24 cellular contexts compared by ENCODE assay signal in the genomic region with DNA sequence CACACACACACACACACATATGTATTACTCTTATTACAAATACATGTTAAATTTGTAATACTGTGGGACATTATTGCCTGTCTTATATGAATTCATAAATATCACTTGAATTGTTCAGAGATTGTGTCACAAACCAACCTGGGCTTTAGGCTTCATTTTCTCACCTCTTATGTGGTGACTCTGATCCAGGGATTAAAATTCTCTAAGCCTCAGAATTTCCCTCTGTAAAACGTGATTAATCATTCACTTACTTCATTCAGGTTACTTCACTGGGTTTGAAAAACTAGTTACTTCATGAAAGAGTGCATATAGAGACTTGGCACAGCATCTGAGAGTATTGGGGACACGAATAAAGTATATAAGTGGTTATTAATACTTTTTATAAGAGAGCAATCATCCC.
"Had no signal": no experiment of that assay in that cellular context is flagged by ENCODE, and none has a peak within 500 bp of the region (broad histone marks: within the 10 kb centered on the region; RNA-seq: fewer than 3 reads in every experiment).

No MANE protein-coding gene starts in this region.

- H3K27me3 ChIP-seq: colonic mucosa, esophagus muscularis mucosa, tibial nerve had no signal

- H3K4me1 Mint-ChIP-seq: activated CD4-positive, alpha-beta memory T cell treated with anti-CD3 and anti-CD28 coated beads, Interleukin-2, amount 10 ng/mL, durations not matched to agents 7 days and 5 days; activated naive CD8-positive, alpha-beta T cell treated with anti-CD3 and anti-CD28 coated beads, Interleukin-2, amount 10 ng/mL, durations not matched to agents 7 days and 5 days; brain; central memory CD8-positive, alpha-beta T cell; WTC11 had no signal

- DNase-seq: activated CD4-positive, alpha-beta memory T cell treated with anti-CD3 and anti-CD28 coated beads, Interleukin-2, amount 10 ng/mL, durations not matched to agents 7 days and 5 days; activated CD4-positive, alpha-beta T cell treated with anti-CD3 and anti-CD28 coated beads for 4 hours; activated naive CD4-positive, alpha-beta T cell treated with Interleukin-2 at 50 U/mL for 16 hours; activated naive CD8-positive, alpha-beta T cell treated with anti-CD3 and anti-CD28 coated beads, Interleukin-2, amount 10 ng/mL, durations not matched to agents 7 days and 5 days; activated T-cell treated with anti-CD3 and anti-CD28 coated beads, Interleukin-2, amount 50 U/mL, for 24 hours; colonic mucosa; left colon; stimulated activated CD4-positive, alpha-beta T cell treated with anti-CD3 and anti-CD28 coated beads, Interleukin-12 subunit alpha, Interleukin-12 subunit beta, amount 100 ng/mL, for 4 hours; stimulated activated CD4-positive, alpha-beta T cell treated with anti-CD3 and anti-CD28 coated beads, Interleukin-2, amount 100 ng/mL, for 24 hours; stimulated activated naive CD4-positive, alpha-beta T cell treated with Interleukin-2 at 50 U/mL for 16 hours; substantia nigra had no signal

- FAIRE-seq: TTC549, urothelium cell line had no signal

- H3K4me1 ChIP-seq: colonic mucosa, parathyroid adenoma, tibial nerve had no signal

- H3K36me3 ChIP-seq: colonic mucosa, esophagus muscularis mucosa, tibial nerve had no signal

- H3K27ac Mint-ChIP-seq: activated CD4-positive, alpha-beta memory T cell treated with anti-CD3 and anti-CD28 coated beads, Interleukin-2, amount 10 ng/mL, durations not matched to agents 7 days and 5 days; activated naive CD8-positive, alpha-beta T cell treated with anti-CD3 and anti-CD28 coated beads, Interleukin-2, amount 10 ng/mL, durations not matched to agents 7 days and 5 days; activated T-cell treated with anti-CD3 and anti-CD28 coated beads, Interleukin-2, amount 50 U/mL, for 24 hours; activated T-helper 2 cell treated with anti-CD3 and anti-CD28 coated beads, Interferon-gamma antibody, Interleukin-2, Interleukin-4, amounts not matched to agents 10 μg/mL and 5 μg/mL and 100 μg/mL, durations not matched to agents 14 hours and 24 hours and 36 hours; brain; mesothelial cell of epicardium; natural killer cell treated with Interleukin-12 subunit alpha and Interleukin-12 subunit beta and Interleukin-15 and Interleukin-18, amount 100 ng/mL, for 72 hours; T-helper 2 cell treated with Interferon-gamma antibody and Interleukin-4, amounts not matched to agents 5 μg/mL and 100 μg/mL, for 36 hours; WTC11 had no signal

- H3K4me3 ChIP-seq: colonic mucosa, esophagus muscularis mucosa, lung, tibial nerve had no signal

- H3K9me3 ChIP-seq: colonic mucosa, esophagus muscularis mucosa, tibial nerve had no signal

- H3K36me3 Mint-ChIP-seq: activated naive CD8-positive, alpha-beta T cell treated with anti-CD3 and anti-CD28 coated beads, Interleukin-2, amount 10 ng/mL, durations not matched to agents 7 days and 5 days; brain; mesothelial cell of epicardium; natural killer cell treated with Interleukin-12 subunit alpha and Interleukin-12 subunit beta and Interleukin-15 and Interleukin-18, amount 100 ng/mL, for 72 hours; WTC11 had no signal

- ATAC-seq: left colon; natural killer cell treated with Interleukin-12 subunit alpha and Interleukin-12 subunit beta and Interleukin-15 and Interleukin-18, amount 100 ng/mL, for 72 hours; WTC11 had no signal

- H3K4me3 Mint-ChIP-seq: activated CD4-positive, alpha-beta memory T cell treated with anti-CD3 and anti-CD28 coated beads, Interleukin-2, amount 10 ng/mL, durations not matched to agents 7 days and 5 days; activated naive CD8-positive, alpha-beta T cell treated with anti-CD3 and anti-CD28 coated beads, Interleukin-2, amount 10 ng/mL, durations not matched to agents 7 days and 5 days; activated T-cell treated with anti-CD3 and anti-CD28 coated beads, Interleukin-2, amount 50 U/mL, for 24 hours; brain; central memory CD8-positive, alpha-beta T cell; mesothelial cell of epicardium; natural killer cell treated with Interleukin-12 subunit alpha and Interleukin-12 subunit beta and Interleukin-15 and Interleukin-18, amount 100 ng/mL, for 72 hours; T-helper 2 cell treated with Interferon-gamma antibody and Interleukin-4, amounts not matched to agents 5 μg/mL and 100 μg/mL, for 36 hours; WTC11 had no signal

- H3K27me3 Mint-ChIP-seq: activated CD4-positive, alpha-beta memory T cell treated with anti-CD3 and anti-CD28 coated beads, Interleukin-2, amount 10 ng/mL, durations not matched to agents 7 days and 5 days; activated naive CD8-positive, alpha-beta T cell treated with anti-CD3 and anti-CD28 coated beads, Interleukin-2, amount 10 ng/mL, durations not matched to agents 7 days and 5 days; brain; natural killer cell treated with Interleukin-12 subunit alpha and Interleukin-12 subunit beta and Interleukin-15 and Interleukin-18, amount 100 ng/mL, for 72 hours had no signal

- H3K27ac ChIP-seq: colonic mucosa, esophagus muscularis mucosa, parathyroid adenoma, tibial nerve had no signal

- H3K9me3 Mint-ChIP-seq: activated CD4-positive, alpha-beta memory T cell treated with anti-CD3 and anti-CD28 coated beads, Interleukin-2, amount 10 ng/mL, durations not matched to agents 7 days and 5 days; activated naive CD8-positive, alpha-beta T cell treated with anti-CD3 and anti-CD28 coated beads, Interleukin-2, amount 10 ng/mL, durations not matched to agents 7 days and 5 days; activated T-cell treated with anti-CD3 and anti-CD28 coated beads, Interleukin-2, amount 50 U/mL, for 24 hours; activated T-helper 2 cell treated with anti-CD3 and anti-CD28 coated beads, Interferon-gamma antibody, Interleukin-2, Interleukin-4, amounts not matched to agents 10 μg/mL and 5 μg/mL and 100 μg/mL, durations not matched to agents 14 hours and 24 hours and 36 hours; brain; central memory CD8-positive, alpha-beta T cell; mesothelial cell of epicardium; natural killer cell treated with Interleukin-12 subunit alpha and Interleukin-12 subunit beta and Interleukin-15 and Interleukin-18, amount 100 ng/mL, for 72 hours; T-helper 2 cell treated with Interferon-gamma antibody and Interleukin-4, amounts not matched to agents 5 μg/mL and 100 μg/mL, for 36 hours; WTC11 had no signal
